In genomic region chr11:69249641-69250502, GRCh38 we compare ENCODE assay signal across 1 cellular context.
TF ChIP-seq lines count a peak whose summit lies in the region.

No MANE protein-coding gene starts in this region.

TF ChIP-seq in Ishikawa, 13 proteins besides CTCF, POLR2A, EP300 and RAD21 (continued from another document):
- TF ChIP-seq USF1 (IDR thresholded peaks at IDR 0.05): no peak
- TF ChIP-seq ZBTB7A (IDR thresholded peaks at IDR 0.05; ENCODE audit: low read depth): 0 out of 2 replicates have a peak, but pooled peaks have one; percentile 60
